1 cellular context compared by ENCODE assay signal in genomic region chr20:64069209-64069613, GRCh38.
TF ChIP-seq lines count a peak whose summit lies in the region.

No MANE protein-coding gene starts in this region.

TF ChIP-seq in GM12878, 131 proteins besides CTCF, POLR2A, EP300 and RAD21:
- TF ChIP-seq SUZ12 (IDR thresholded peaks at IDR 0.05; ENCODE audit: unreplicated experiment) (no peak), HDAC6 (IDR thresholded peaks at IDR 0.05; ENCODE audit: unreplicated experiment) (no peak), SMAD1 (IDR thresholded peaks at IDR 0.05; ENCODE audit: low read depth, partially characterized antibody) (no peak)
